1 cellular context compared by ENCODE assay signal in the genomic region with DNA sequence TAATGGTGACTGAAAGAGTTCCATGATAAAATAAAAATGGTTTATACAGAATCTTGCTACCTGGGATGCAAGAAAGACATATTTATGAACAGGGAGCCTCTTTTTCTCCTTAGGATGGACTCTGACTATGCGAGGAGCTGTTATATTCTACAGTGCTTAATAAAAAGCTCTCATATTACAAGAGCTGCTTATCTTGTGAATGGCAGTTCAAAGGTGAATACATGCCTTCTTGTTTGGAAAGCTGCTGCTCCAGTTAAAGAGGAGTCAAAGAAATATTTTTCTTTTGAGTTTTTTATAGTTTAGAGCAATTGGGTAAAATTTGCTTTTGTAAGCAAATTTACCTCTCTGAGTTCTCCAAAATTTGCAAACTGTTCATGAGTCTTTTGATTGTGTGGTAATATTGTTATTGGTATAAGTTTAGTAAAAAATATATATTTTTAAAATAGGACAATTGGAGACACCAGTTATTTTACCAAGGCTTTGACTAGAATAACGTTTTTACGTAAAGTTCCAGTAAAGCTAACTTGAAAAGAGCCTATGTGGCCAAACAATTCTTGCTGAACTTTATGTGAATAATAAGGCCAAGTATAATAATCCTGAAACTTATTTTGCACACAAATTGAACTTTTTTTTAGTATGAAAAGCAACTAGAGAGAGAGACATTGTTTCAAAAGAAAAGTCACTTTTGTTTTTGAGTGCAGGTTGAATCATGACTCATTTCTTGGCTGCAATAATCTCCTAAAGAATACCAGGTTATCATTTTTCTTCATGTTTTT.
TF ChIP-seq lines count a peak whose summit lies in the region.

No MANE protein-coding gene starts in this region.

TF ChIP-seq in K562, 482 proteins besides CTCF, POLR2A, EP300 and RAD21:
- TF ChIP-seq NR2C1 (IDR thresholded peaks at IDR 0.05) (peak; percentile 66), NR2C1 (tag; IDR thresholded peaks at IDR 0.05) (0 out of 2 replicates have a peak, but pooled peaks have one; percentile 32), HEY1 (CRISPR knock-in tag; IDR thresholded peaks at IDR 0.05; ENCODE audit: borderline replicate concordance) (no peak), MAFG (tag; conservative IDR thresholded peaks at IDR 0.05) (0 out of 2 replicates have a peak, but pooled peaks have one; percentile 13), NR2C2 (CRISPR knock-in tag; IDR thresholded peaks at IDR 0.05) (no peak), NR2C2 (tag; IDR thresholded peaks at IDR 0.05) (peak; percentile 45; the same call in 1 of the 2 replicates), TCF7 (IDR thresholded peaks at IDR 0.05; ENCODE audit: borderline replicate concordance) (no peak), ZNF324 (CRISPR knock-in tag; IDR thresholded peaks at IDR 0.05) (no peak), SNIP1 (IDR thresholded peaks at IDR 0.05; ENCODE audit: low read depth) (no peak), CC2D1A (IDR thresholded peaks at IDR 0.05) (no peak), PCBP1 (IDR thresholded peaks at IDR 0.05; ENCODE audit: low read depth, low read length, poor library complexity, severe bottlenecking) (no peak), WHSC1 (IDR thresholded peaks at IDR 0.05; ENCODE audit: low read length) (no peak), PHB2 (IDR thresholded peaks at IDR 0.05; ENCODE audit: low read depth) (no peak), MAFK (IDR thresholded peaks at IDR 0.05; ENCODE audit: low read length) (peak; percentile 13; the same call in 1 of the 2 replicates), ETV6 (IDR thresholded peaks at IDR 0.05; ENCODE audit: borderline replicate concordance in 1 of 2, low read depth in 2 of 2, low read length in 1 of 2) (no peak), ETV6 (CRISPR knock-in tag; IDR thresholded peaks at IDR 0.05; ENCODE audit: borderline replicate concordance) (no peak), PTBP1 (IDR thresholded peaks at IDR 0.05; ENCODE audit: low read depth, low read length) (no peak), ZBED1 (IDR thresholded peaks at IDR 0.05) (no peak), ZNF316 (IDR thresholded peaks at IDR 0.05) (peak; percentile 72), MAFF (IDR thresholded peaks at IDR 0.05; ENCODE audit: low read length) (peak; percentile 32; the same call in 1 of the 2 replicates)
- TF ChIP-seq, protein P1, sequence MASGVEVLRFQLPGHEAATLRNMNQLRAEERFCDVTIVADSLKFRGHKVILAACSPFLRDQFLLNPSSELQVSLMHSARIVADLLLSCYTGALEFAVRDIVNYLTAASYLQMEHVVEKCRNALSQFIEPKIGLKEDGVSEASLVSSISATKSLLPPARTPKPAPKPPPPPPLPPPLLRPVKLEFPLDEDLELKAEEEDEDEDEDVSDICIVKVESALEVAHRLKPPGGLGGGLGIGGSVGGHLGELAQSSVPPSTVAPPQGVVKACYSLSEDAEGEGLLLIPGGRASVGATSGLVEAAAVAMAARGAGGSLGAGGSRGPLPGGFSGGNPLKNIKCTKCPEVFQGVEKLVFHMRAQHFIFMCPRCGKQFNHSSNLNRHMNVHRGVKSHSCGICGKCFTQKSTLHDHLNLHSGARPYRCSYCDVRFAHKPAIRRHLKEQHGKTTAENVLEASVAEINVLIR (CRISPR knock-in tag; IDR thresholded peaks at IDR 0.05): no peak
- TF ChIP-seq, protein P2, sequence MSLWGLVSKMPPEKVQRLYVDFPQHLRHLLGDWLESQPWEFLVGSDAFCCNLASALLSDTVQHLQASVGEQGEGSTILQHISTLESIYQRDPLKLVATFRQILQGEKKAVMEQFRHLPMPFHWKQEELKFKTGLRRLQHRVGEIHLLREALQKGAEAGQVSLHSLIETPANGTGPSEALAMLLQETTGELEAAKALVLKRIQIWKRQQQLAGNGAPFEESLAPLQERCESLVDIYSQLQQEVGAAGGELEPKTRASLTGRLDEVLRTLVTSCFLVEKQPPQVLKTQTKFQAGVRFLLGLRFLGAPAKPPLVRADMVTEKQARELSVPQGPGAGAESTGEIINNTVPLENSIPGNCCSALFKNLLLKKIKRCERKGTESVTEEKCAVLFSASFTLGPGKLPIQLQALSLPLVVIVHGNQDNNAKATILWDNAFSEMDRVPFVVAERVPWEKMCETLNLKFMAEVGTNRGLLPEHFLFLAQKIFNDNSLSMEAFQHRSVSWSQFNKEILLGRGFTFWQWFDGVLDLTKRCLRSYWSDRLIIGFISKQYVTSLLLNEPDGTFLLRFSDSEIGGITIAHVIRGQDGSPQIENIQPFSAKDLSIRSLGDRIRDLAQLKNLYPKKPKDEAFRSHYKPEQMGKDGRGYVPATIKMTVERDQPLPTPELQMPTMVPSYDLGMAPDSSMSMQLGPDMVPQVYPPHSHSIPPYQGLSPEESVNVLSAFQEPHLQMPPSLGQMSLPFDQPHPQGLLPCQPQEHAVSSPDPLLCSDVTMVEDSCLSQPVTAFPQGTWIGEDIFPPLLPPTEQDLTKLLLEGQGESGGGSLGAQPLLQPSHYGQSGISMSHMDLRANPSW (CRISPR knock-in tag; IDR thresholded peaks at IDR 0.05): no peak
- TF ChIP-seq, protein P3, sequence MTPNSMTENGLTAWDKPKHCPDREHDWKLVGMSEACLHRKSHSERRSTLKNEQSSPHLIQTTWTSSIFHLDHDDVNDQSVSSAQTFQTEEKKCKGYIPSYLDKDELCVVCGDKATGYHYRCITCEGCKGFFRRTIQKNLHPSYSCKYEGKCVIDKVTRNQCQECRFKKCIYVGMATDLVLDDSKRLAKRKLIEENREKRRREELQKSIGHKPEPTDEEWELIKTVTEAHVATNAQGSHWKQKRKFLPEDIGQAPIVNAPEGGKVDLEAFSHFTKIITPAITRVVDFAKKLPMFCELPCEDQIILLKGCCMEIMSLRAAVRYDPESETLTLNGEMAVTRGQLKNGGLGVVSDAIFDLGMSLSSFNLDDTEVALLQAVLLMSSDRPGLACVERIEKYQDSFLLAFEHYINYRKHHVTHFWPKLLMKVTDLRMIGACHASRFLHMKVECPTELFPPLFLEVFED (CRISPR knock-in tag; conservative IDR thresholded peaks at IDR 0.05): no peak
